In the genomic region with DNA sequence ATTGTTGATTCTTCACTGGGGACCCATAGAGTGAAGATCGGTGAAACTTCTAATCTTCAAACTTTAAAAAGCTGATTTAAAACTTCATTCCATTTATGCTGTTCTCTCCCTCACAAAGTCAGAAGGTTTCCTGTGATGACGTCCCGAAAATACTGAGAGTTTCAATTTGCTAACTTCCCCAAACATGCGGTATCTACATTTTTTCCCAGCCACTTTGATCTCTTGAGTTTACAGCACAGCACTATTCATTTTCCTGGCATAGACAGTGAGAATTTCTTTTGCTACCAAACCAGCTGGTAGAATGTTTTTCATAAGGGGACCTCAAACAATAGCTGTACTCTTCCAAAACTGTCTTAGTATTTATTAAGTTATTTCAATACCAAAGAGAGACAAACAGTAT, we compare ENCODE assay signal across 27 cellular contexts.
DNase-seq lines count a peak whose midpoint lies in the region; ATAC-seq, FAIRE-seq and TF ChIP-seq lines count a peak whose summit lies in the region.
"Had no signal": no experiment of that assay in that cellular context is flagged by ENCODE, and none has a peak within 500 bp of the region (broad histone marks: within the 10 kb centered on the region; RNA-seq: fewer than 3 reads in every experiment).

No MANE protein-coding gene starts in this region.

- no peak for TF ChIP-seq POLR2A in sigmoid colon (IDR thresholded peaks at IDR 0.05)

- H3K27me3 ChIP-seq in sigmoid colon (no peaks in the 10 kb centered on the region), A673 (replicated peaks; ENCODE audit: insufficient read depth, low read depth, low read length, poor library complexity) (no peaks in the 10 kb centered on the region)
- H3K27me3 ChIP-seq in naive thymus-derived CD4-positive, alpha-beta T cell (ENCODE audit: control insufficient read depth in 2 of 2, insufficient read depth in 2 of 2, low read length in 2 of 2) = no peaks in the 10 kb centered on the region
- H3K27me3 ChIP-seq: gastroesophageal sphincter, suprapubic skin had no signal

- peaks cover 0 to 36% (median 29%) of the 10 kb centered on the region in 4 donors for H3K4me1 ChIP-seq in sigmoid colon
- no peaks in the 10 kb centered on the region for H3K4me1 ChIP-seq in A673 (ENCODE audit: insufficient read depth, low read length, poor library complexity, severe bottlenecking)
- no peaks in the 10 kb centered on the region for H3K4me1 ChIP-seq in naive thymus-derived CD4-positive, alpha-beta T cell (ENCODE audit: control insufficient read depth in 2 of 2, insufficient read depth in 2 of 2, low read length in 2 of 2)
- H3K4me1 ChIP-seq: gastroesophageal sphincter, prostate gland, SJSA1, suprapubic skin had no signal

- DNase-seq in GM19239 (ENCODE audit: insufficient read length, low spot score) (no peak), KBM-7 (peak; percentile 59), sigmoid colon (no peak), WTC11 (ENCODE audit: low spot score) (no peak), A673 (ENCODE audit: low spot score) (no peak)
- no peak for DNase-seq in naive thymus-derived CD4-positive, alpha-beta T cell
- DNase-seq: activated T-cell treated with anti-CD3 and anti-CD28 coated beads for 4 hours; Calu3; effector memory CD4-positive, alpha-beta T cell; erythroblast; HCEC 1CT; hypothalamus; mesenchymal stem cell; NCI-H1105 treated with DMSO at 0.1 percent for 48 hours; NCI-H1930; stimulated activated CD4-positive, alpha-beta T cell treated with anti-CD3 and anti-CD28 coated beads, Interleukin-15, amount 100 ng/mL, for 24 hours; stimulated activated naive CD4-positive, alpha-beta T cell had no signal

- H3K27ac Mint-ChIP-seq in brain = peak overlapping the region in 3 of 5 experiments; percentile 40 to 68 (median 51)
- H3K27ac Mint-ChIP-seq in WTC11 = no peak overlapping the region
- H3K27ac Mint-ChIP-seq in naive thymus-derived CD4-positive, alpha-beta T cell = no peak overlapping the region
- H3K27ac Mint-ChIP-seq: activated naive CD4-positive, alpha-beta T cell treated with anti-CD3 and anti-CD28 coated beads, Interleukin-2, amount 50 U/mL, for 72 hours; CD14-positive monocyte had no signal

- CTCF ChIA-PET in WTC11 (lab: Charles Lee) = no interaction called here
- CTCF ChIA-PET in A673 (lab: Charles Lee) = no interaction called here
- CTCF ChIA-PET in naive thymus-derived CD4-positive, alpha-beta T cell (lab: Charles Lee) = interaction anchor here (0.7 kb wide), 1 partner anchor 355 kb away, joined by 3 read pairs; no protein-coding TSS in a partner anchor

- H3K4me1 Mint-ChIP-seq in brain (peaks cover 52% of the 10 kb centered on the region), WTC11 (peaks cover 20% of the 10 kb centered on the region)
- no peaks in the 10 kb centered on the region for H3K4me1 Mint-ChIP-seq in naive thymus-derived CD4-positive, alpha-beta T cell
- H3K4me1 Mint-ChIP-seq: CD14-positive monocyte had no signal

- no peak for TF ChIP-seq EP300 in sigmoid colon (IDR thresholded peaks at IDR 0.05)

- FAIRE-seq in GM19239 (lab: Jason Lieb, UNC) = peak; percentile 65
- FAIRE-seq: urothelium cell line had no signal

- H3K27ac ChIP-seq in sigmoid colon (peak overlapping the region in 3 of 4 donors; percentile 52 to 64 (median 57)), A673 (ENCODE audit: low read depth, low read length, poor library complexity, severe bottlenecking) (no peak overlapping the region)
- H3K27ac ChIP-seq in naive thymus-derived CD4-positive, alpha-beta T cell (ENCODE audit: low read depth, low read length) = no peak overlapping the region
- H3K27ac ChIP-seq: coronary artery, gastroesophageal sphincter, prostate gland, SJSA1, suprapubic skin had no signal

- H3K4me3 ChIP-seq in sigmoid colon (peak overlapping the region in 3 of 4 donors; percentile 10 to 24 (median 14)), A673 (ENCODE audit: low read depth, low read length, poor library complexity, severe bottlenecking) (no peak overlapping the region)
- no peak overlapping the region for H3K4me3 ChIP-seq in naive thymus-derived CD4-positive, alpha-beta T cell (ENCODE audit: low read length)
- H3K4me3 ChIP-seq: coronary artery, gastroesophageal sphincter, prostate gland, SJSA1, suprapubic skin had no signal

- POLR2A ChIA-PET in WTC11 (lab: Charles Lee) (no interaction called here), A673 (lab: Charles Lee; ENCODE audit: low non-redundant PET) (no interaction called here)
- POLR2A ChIA-PET in naive thymus-derived CD4-positive, alpha-beta T cell (lab: Charles Lee) = no interaction called here

- H3K27me3 Mint-ChIP-seq in brain (peaks cover 6% of the 10 kb centered on the region), WTC11 (ENCODE audit: low read depth) (no peaks in the 10 kb centered on the region)
- no peaks in the 10 kb centered on the region for H3K27me3 Mint-ChIP-seq in naive thymus-derived CD4-positive, alpha-beta T cell

- in situ Hi-C loops in KBM-7 (cut with MboI; ENCODE audit: low pct_unique_long_range_greater_than_20kb, low sequenced_read_pairs) = no loop called here

- ATAC-seq in WTC11 = no peak
- no peak for ATAC-seq in HG03521 (IDR thresholded peaks at IDR 0.05; ENCODE audit: unreplicated experiment)
- ATAC-seq in naive thymus-derived CD4-positive, alpha-beta T cell = no peak
- ATAC-seq: activated naive CD4-positive, alpha-beta T cell treated with anti-CD3 and anti-CD28 coated beads, Interleukin-2, amount 50 U/mL, for 72 hours; gastroesophageal sphincter had no signal

- WGBS in sigmoid colon, 2 donors = 56 to 77% methylated on average over 4 of the region's 4 CpGs

- H3K36me3 Mint-ChIP-seq in brain (no peaks in the 10 kb centered on the region), WTC11 (no peaks in the 10 kb centered on the region)
- H3K36me3 Mint-ChIP-seq in naive thymus-derived CD4-positive, alpha-beta T cell = no peaks in the 10 kb centered on the region
- H3K36me3 Mint-ChIP-seq: activated naive CD4-positive, alpha-beta T cell treated with anti-CD3 and anti-CD28 coated beads, Interleukin-2, amount 50 U/mL, for 72 hours; CD14-positive monocyte had no signal

- no TSS peak for BruUV-seq in A673 (replicated peaks; lab: Mats Ljungman, UMichigan)

- H3K9me3 Mint-ChIP-seq in brain (no peaks in the 10 kb centered on the region), WTC11 (no peaks in the 10 kb centered on the region)
- H3K9me3 Mint-ChIP-seq in naive thymus-derived CD4-positive, alpha-beta T cell = peaks cover 0 to 11% (median 0%) of the 10 kb centered on the region in 11 donors
- H3K9me3 Mint-ChIP-seq: activated naive CD4-positive, alpha-beta T cell treated with anti-CD3 and anti-CD28 coated beads, Interleukin-2, amount 50 U/mL, for 72 hours had no signal

- intact Hi-C loops in sigmoid colon (cut with DNase I) = no loop called here
- intact Hi-C loops in A673 (cut with micrococcal nuclease; ENCODE audit: unreplicated experiment) = no loop called here
- intact Hi-C loops in naive thymus-derived CD4-positive, alpha-beta T cell (cut with micrococcal nuclease) = no loop called here

- no peak for TF ChIP-seq CTCF in brain (conservative IDR thresholded peaks at IDR 0.05)
- TF ChIP-seq CTCF in sigmoid colon (IDR thresholded peaks at IDR 0.05) = no peak
- no peak for TF ChIP-seq CTCF in WTC11 (IDR thresholded peaks at IDR 0.05)
- no peak for TF ChIP-seq CTCF in A673 (conservative IDR thresholded peaks at IDR 0.05; ENCODE audit: low read depth, low read length)

- H3K9me3 ChIP-seq in sigmoid colon (no peaks in the 10 kb centered on the region), A673 (ENCODE audit: low read depth, low read length, poor library complexity, severe bottlenecking) (no peaks in the 10 kb centered on the region)
- no peaks in the 10 kb centered on the region for H3K9me3 ChIP-seq in naive thymus-derived CD4-positive, alpha-beta T cell (ENCODE audit: control insufficient read depth in 2 of 3, low read length in 3 of 3)
- H3K9me3 ChIP-seq: gastroesophageal sphincter, prostate gland, SJSA1, suprapubic skin had no signal

- H3K36me3 ChIP-seq in sigmoid colon (no peaks in the 10 kb centered on the region), A673 (ENCODE audit: insufficient read depth, low read length, poor library complexity, severe bottlenecking) (no peaks in the 10 kb centered on the region)
- no peaks in the 10 kb centered on the region for H3K36me3 ChIP-seq in naive thymus-derived CD4-positive, alpha-beta T cell (ENCODE audit: control insufficient read depth in 2 of 3, insufficient read depth in 3 of 3, low read length in 3 of 3)
- H3K36me3 ChIP-seq: gastroesophageal sphincter, prostate gland, SJSA1, suprapubic skin had no signal

- peak overlapping the region in 1 of 5 experiments; percentile 6 for H3K4me3 Mint-ChIP-seq in brain
- no peak overlapping the region for H3K4me3 Mint-ChIP-seq in WTC11
- H3K4me3 Mint-ChIP-seq in naive thymus-derived CD4-positive, alpha-beta T cell = no peak overlapping the region
- H3K4me3 Mint-ChIP-seq: CD14-positive monocyte had no signal

TF ChIP-seq in WTC11, 78 proteins besides CTCF, POLR2A, EP300 and RAD21:
- TF ChIP-seq ARID4B (CRISPR knock-in tag; IDR thresholded peaks at IDR 0.05; ENCODE audit: borderline replicate concordance) = no peak

Comparison
In these comparisons a context has a peak if more than half of its experiments do, and no peak if none do; other contexts are left out.
1. H3K27ac Mint-ChIP-seq: peak in brain (3 of 5); none in WTC11 (single experiment) and naive thymus-derived CD4-positive, alpha-beta T cell (0 of 9).
2. H3K27ac ChIP-seq: peak in sigmoid colon (3 of 4); none in A673 (single experiment) and naive thymus-derived CD4-positive, alpha-beta T cell (single experiment).
3. H3K4me3 ChIP-seq: peak in sigmoid colon (3 of 4); none in A673 (single experiment) and naive thymus-derived CD4-positive, alpha-beta T cell (single experiment).